ENCODE assay signal across 1 cellular context in the genomic region with DNA sequence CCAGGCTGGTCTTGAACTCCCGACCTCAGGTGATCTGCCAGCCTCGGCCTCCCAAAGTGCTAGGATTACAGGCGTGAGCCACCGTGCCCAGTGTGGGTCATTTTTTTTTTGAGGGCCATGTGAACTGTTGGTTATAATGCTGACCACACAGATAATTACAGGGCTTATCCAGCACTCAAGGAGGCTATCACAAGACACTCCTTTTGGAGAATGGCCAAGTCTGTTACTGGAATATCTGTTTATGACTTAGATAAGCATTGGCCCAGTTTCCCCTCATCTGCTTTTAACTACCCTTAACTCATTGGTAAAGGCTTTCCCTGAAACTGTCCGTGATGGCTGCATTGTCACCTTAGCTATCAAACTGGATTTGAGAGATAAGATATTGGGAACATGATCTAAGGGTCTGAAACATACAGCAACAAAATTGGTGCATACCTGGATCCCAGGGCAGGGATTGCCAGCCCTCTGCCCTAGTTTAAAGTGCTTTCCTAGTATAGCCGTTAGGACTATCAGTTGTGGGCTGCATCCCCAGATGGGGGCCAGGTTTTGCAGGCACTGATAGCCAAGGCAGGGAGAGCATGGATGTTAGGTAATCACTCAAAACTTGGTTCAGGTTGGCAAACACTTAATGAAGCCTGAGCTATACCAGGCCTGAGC.
TF ChIP-seq lines count a peak whose summit lies in the region.

No MANE protein-coding gene starts in this region.

TF ChIP-seq in K562, 482 proteins besides CTCF, POLR2A, EP300 and RAD21 (continued from another document):
- TF ChIP-seq, protein P1, sequence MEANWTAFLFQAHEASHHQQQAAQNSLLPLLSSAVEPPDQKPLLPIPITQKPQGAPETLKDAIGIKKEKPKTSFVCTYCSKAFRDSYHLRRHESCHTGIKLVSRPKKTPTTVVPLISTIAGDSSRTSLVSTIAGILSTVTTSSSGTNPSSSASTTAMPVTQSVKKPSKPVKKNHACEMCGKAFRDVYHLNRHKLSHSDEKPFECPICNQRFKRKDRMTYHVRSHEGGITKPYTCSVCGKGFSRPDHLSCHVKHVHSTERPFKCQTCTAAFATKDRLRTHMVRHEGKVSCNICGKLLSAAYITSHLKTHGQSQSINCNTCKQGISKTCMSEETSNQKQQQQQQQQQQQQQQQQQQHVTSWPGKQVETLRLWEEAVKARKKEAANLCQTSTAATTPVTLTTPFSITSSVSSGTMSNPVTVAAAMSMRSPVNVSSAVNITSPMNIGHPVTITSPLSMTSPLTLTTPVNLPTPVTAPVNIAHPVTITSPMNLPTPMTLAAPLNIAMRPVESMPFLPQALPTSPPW (CRISPR knock-in tag; IDR thresholded peaks at IDR 0.05), result peak; percentile 49
- TF ChIP-seq MCM3 (IDR thresholded peaks at IDR 0.05) (no peak), ZNF134 (CRISPR knock-in tag; conservative IDR thresholded peaks at IDR 0.05) (no peak)
